ENCODE assay signal across 8 cellular contexts in the genomic region with DNA sequence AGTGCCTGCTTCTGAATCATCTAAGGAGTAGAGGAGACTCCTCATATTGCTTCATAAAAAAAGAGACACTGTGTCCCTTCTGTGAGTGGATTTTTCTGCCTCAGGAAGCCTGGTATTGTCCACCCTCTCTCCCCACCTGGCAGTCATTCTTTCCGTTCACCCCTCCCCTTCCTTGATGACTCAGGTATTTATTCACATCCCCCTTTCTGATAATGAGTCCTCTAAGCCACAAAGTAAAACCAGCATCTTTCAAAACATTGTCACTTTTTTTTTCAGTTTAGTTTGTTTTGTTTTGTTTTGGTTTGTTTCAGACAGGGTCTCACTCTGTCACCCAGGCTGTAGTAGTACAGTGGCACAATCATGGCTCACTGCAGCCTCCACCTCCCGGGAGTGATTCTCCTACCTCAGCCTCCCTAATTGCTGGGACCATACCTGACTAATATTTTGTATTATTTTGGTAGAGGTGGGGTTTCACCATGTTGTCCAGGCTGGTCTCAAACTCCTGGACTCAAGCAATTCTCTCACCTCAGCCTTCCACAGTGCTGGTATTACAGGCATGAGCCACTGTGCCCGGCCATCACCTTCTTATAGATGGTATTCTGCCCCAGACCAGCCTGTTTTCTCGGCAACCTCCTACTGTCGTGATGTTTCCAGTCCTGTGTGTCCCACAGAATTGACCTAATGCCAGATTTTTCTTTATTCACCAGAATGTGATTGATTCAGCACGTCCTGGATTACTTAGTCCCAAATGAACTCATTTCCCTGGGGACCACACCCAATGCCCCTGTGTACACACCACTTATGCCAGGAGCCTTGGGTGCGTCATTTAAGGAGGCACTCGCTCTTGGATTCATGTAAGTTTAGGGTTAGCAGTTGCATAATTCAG.
DNase-seq lines count a peak whose midpoint lies in the region; ATAC-seq and TF ChIP-seq lines count a peak whose summit lies in the region.

No MANE protein-coding gene starts in this region.

- peaks cover 22% of the 10 kb centered on the region for H3K27me3 Mint-ChIP-seq in activated CD4-positive, alpha-beta T cell treated with anti-CD3 and anti-CD28 coated beads, Interleukin-2, amount 10 ng/mL, durations not matched to agents 7 days and 5 days

- no peak overlapping the region for H3K27ac ChIP-seq in brain microvascular endothelial cell

- POLR2A ChIA-PET in activated CD4-positive, alpha-beta T cell treated with anti-CD3 and anti-CD28 coated beads, Interleukin-2, amount 10 ng/mL, durations not matched to agents 7 days and 5 days (lab: Charles Lee), result no interaction called here

- ATAC-seq in GM21367 (IDR thresholded peaks at IDR 0.05; ENCODE audit: unreplicated experiment) (peak; percentile 87), HG03460 (IDR thresholded peaks at IDR 0.05; ENCODE audit: unreplicated experiment) (peak; percentile 82), left colon (peak; percentile 99)

- no peaks in the 10 kb centered on the region for H3K36me3 Mint-ChIP-seq in activated CD4-positive, alpha-beta T cell treated with anti-CD3 and anti-CD28 coated beads, Interleukin-2, amount 10 ng/mL, durations not matched to agents 7 days and 5 days (ENCODE audit: low read depth)

- intact Hi-C loops in left colon (cut with DNase I, micrococcal nuclease), result no loop called here

- CTCF ChIA-PET in activated CD4-positive, alpha-beta T cell treated with anti-CD3 and anti-CD28 coated beads, Interleukin-2, amount 10 ng/mL, durations not matched to agents 7 days and 5 days (lab: Charles Lee), result interaction anchor here (0.6 kb wide), 1 partner anchor 207 kb away, joined by 3 read pairs; no protein-coding TSS in a partner anchor

- in situ Hi-C loops in brain microvascular endothelial cell (cut with HindIII; ENCODE audit: low pct_ligation_motif_present, low sequenced_read_pairs), result no loop called here

- H3K4me3 Mint-ChIP-seq in activated CD4-positive, alpha-beta T cell treated with anti-CD3 and anti-CD28 coated beads, Interleukin-2, amount 10 ng/mL, durations not matched to agents 7 days and 5 days, result no peak overlapping the region

- no peaks in the 10 kb centered on the region for H3K9me3 Mint-ChIP-seq in activated CD4-positive, alpha-beta T cell treated with anti-CD3 and anti-CD28 coated beads, Interleukin-2, amount 10 ng/mL, durations not matched to agents 7 days and 5 days

- H3K36me3 ChIP-seq in GM06990 (ENCODE audit: control insufficient read depth, insufficient read depth, low read length), result no peaks in the 10 kb centered on the region
- no peaks in the 10 kb centered on the region for H3K36me3 ChIP-seq in brain microvascular endothelial cell (replicated peaks)

- H3K27me3 ChIP-seq in GM06990 (replicated peaks; ENCODE audit: control insufficient read depth, insufficient read depth, low read length) (no peaks in the 10 kb centered on the region), brain microvascular endothelial cell (replicated peaks) (no peaks in the 10 kb centered on the region)

- TF ChIP-seq CTCF in GM06990 (IDR thresholded peaks at IDR 0.05; ENCODE audit: insufficient read depth, low read length, poor library complexity, severe bottlenecking), result no peak
- TF ChIP-seq CTCF in brain microvascular endothelial cell (IDR thresholded peaks at IDR 0.05; ENCODE audit: low read depth, low read length, missing control alignments), result no peak

- DNase-seq in GM06990 (ENCODE audit: extremely low read depth, insufficient read length) (peak; percentile 47), left colon (peak; percentile 50 to 66), brain microvascular endothelial cell (no peak), GM19240 (ENCODE audit: insufficient read length, low spot score) (no peak)
- peak; percentile 39 for DNase-seq in activated CD4-positive, alpha-beta T cell treated with anti-CD3 and anti-CD28 coated beads, Interleukin-2, amount 10 ng/mL, durations not matched to agents 7 days and 5 days
- DNase-seq in effector CD4-positive, alpha-beta T cell, result no peak

- H3K27ac Mint-ChIP-seq in activated CD4-positive, alpha-beta T cell treated with anti-CD3 and anti-CD28 coated beads, Interleukin-2, amount 10 ng/mL, durations not matched to agents 7 days and 5 days, result no peak overlapping the region

- peaks cover 10% of the 10 kb centered on the region for H3K4me1 Mint-ChIP-seq in activated CD4-positive, alpha-beta T cell treated with anti-CD3 and anti-CD28 coated beads, Interleukin-2, amount 10 ng/mL, durations not matched to agents 7 days and 5 days

- no peak overlapping the region for H3K4me3 ChIP-seq in GM06990 (replicated peaks; ENCODE audit: low read depth, low read length)
- H3K4me3 ChIP-seq in brain microvascular endothelial cell (ENCODE audit: low read depth, low read length), result no peak overlapping the region

Comparison
In these comparisons a context has a peak if more than half of its experiments do, and no peak if none do; other contexts are left out.
1. DNase-seq: peak in GM06990 (single experiment), activated CD4-positive, alpha-beta T cell treated with anti-CD3 and anti-CD28 coated beads, Interleukin-2, amount 10 ng/mL, durations not matched to agents 7 days and 5 days (single experiment) and left colon (2 of 2); none in brain microvascular endothelial cell (single experiment), GM19240 (single experiment) and effector CD4-positive, alpha-beta T cell (single experiment).
2. Peak in every context shown above with its lines, with median percentiles within 50 percentile points of each other: ATAC-seq.